In genomic region chr2:63050186-63050915, GRCh38 we compare ENCODE assay signal across 8 cellular contexts. TPM values are rescaled to one million over a fixed set of nuclear protein-coding genes. Genes with fewer than 3 reads are reported as not detected.
DNase-seq lines count a peak whose midpoint lies in the region; FAIRE-seq and TF ChIP-seq lines count a peak whose summit lies in the region.

TSS of gene OTX1 (plus strand) at chr2:63050830. CDS start at chr2:63052991, 2,161 bp downstream.

- H2AFZ ChIP-seq in Loucy (ENCODE audit: low read length), result peak within 1 kb of the TSS; percentile 100
- peak within 1 kb of the TSS; percentile 56 for H2AFZ ChIP-seq in astrocyte (ENCODE audit: low read depth, low read length)

- peaks cover 82% of the 10 kb centered on the region for H3K27me3 Mint-ChIP-seq in astrocyte (ENCODE audit: low read depth, unreplicated experiment)

- no peak for FAIRE-seq in astrocyte (lab: Jason Lieb, UNC)

- no peaks in the 10 kb centered on the region for H3F3A ChIP-seq in Loucy (ENCODE audit: low read depth)

- intact Hi-C loops in spleen (cut with DNase I; ENCODE audit: low total_unique reads), result no loop called here

- POLR2A ChIA-PET in HEK293T (lab: Yijun Ruan, JAX), result interaction anchor here (1.0 kb wide), 1 partner anchor 9 kb away, joined by 3 read pairs; no protein-coding TSS in a partner anchor

- H3K4me1 ChIP-seq in Loucy (ENCODE audit: insufficient read depth, low read length, poor library complexity, severe bottlenecking), result no peaks in the 10 kb centered on the region
- peaks cover 16% of the 10 kb centered on the region for H3K4me1 ChIP-seq in astrocyte (ENCODE audit: insufficient read depth, low read length)
- H3K4me1 ChIP-seq in spleen, result peaks cover 38 to 87% (median 81%) of the 10 kb centered on the region in 6 donors

- H3K36me3 Mint-ChIP-seq in astrocyte (ENCODE audit: low read depth, unreplicated experiment), result peaks cover 14% of the 10 kb centered on the region

- peak within 1 kb of the TSS; percentile 75 for H3K4me2 ChIP-seq in Loucy (ENCODE audit: low read depth, low read length, poor library complexity, severe bottlenecking)
- H3K4me2 ChIP-seq in astrocyte (ENCODE audit: low read length), result peak within 1 kb of the TSS; percentile 92

- H3K79me2 ChIP-seq in Loucy (ENCODE audit: insufficient read depth, low read length) (peaks cover 13% of the 10 kb centered on the region; the same call in 1 of the 2 replicates), astrocyte (ENCODE audit: insufficient read depth, low read length) (peaks cover 50% of the 10 kb centered on the region)

- no peaks in the 10 kb centered on the region for H3K9me3 ChIP-seq in Loucy (ENCODE audit: insufficient read depth, low read depth, low read length)
- H3K9me3 ChIP-seq in astrocyte (ENCODE audit: insufficient read depth, low read depth, low read length), result no peaks in the 10 kb centered on the region
- H3K9me3 ChIP-seq in spleen, result peaks cover 0 to 7% (median 0%) of the 10 kb centered on the region in 8 donors

- H3K27ac Mint-ChIP-seq in astrocyte (ENCODE audit: unreplicated experiment), result peak within 1 kb of the TSS; percentile 50

- no peak within 1 kb of the TSS for H3K27ac ChIP-seq in astrocyte (ENCODE audit: low read depth, low read length)
- H3K27ac ChIP-seq in spleen, result no peak within 1 kb of the TSS

- no peaks in the 10 kb centered on the region for H3K27me3 ChIP-seq in Loucy (ENCODE audit: insufficient read depth, low read length, poor library complexity, severe bottlenecking)
- peaks cover 78% of the 10 kb centered on the region for H3K27me3 ChIP-seq in astrocyte (ENCODE audit: insufficient read depth, low read length)
- peaks cover 21 to 100% (median 97%) of the 10 kb centered on the region in 7 donors for H3K27me3 ChIP-seq in spleen (replicated peaks in 1 of 7)

- DNase-seq in activated T-cell treated with anti-CD3 and anti-CD28 coated beads for 24 hours (ENCODE audit: low read depth) (peak; percentile 55), activated T-cell treated with anti-CD3 and anti-CD28 coated beads for 4 hours (no peak), HEK293T (ENCODE audit: extremely low spot score) (peak; percentile 92), RKO (ENCODE audit: low spot score) (peak; percentile 87), astrocyte (ENCODE audit: low read depth) (no peak), iPS-NIHi7 (ENCODE audit: extremely low spot score) (peak; percentile 82), spleen (peak; percentile 81)

- H4K20me1 ChIP-seq in Loucy (ENCODE audit: insufficient read depth, low read length, poor library complexity, severe bottlenecking) (no peaks in the 10 kb centered on the region), astrocyte (ENCODE audit: insufficient read depth, low read length) (peaks cover 57% of the 10 kb centered on the region)

- H3K9me2 ChIP-seq in Loucy (replicated peaks; ENCODE audit: low read depth, low read length), result no peaks in the 10 kb centered on the region

- TF ChIP-seq CTCF in Loucy (conservative IDR thresholded peaks at IDR 0.05; ENCODE audit: low read length), result no peak
- no peak for TF ChIP-seq CTCF in astrocyte (IDR thresholded peaks at IDR 0.05; ENCODE audit: insufficient read depth, low read depth, low read length)
- TF ChIP-seq CTCF in spleen (IDR thresholded peaks at IDR 0.05 in 8 of 11, conservative IDR thresholded peaks at IDR 0.05 in 3 of 11), result no peak

- H3K4me3 ChIP-seq in Loucy (ENCODE audit: low read length, poor library complexity, severe bottlenecking), result peak within 1 kb of the TSS; percentile 100
- peak within 1 kb of the TSS; percentile 61 for H3K4me3 ChIP-seq in astrocyte (ENCODE audit: insufficient read depth, low read depth, low read length)
- peak within 1 kb of the TSS; percentile 33 to 75 (median 52) for H3K4me3 ChIP-seq in spleen

- peaks cover 30% of the 10 kb centered on the region for H3K9me3 Mint-ChIP-seq in astrocyte (ENCODE audit: unreplicated experiment)

- H3K36me3 ChIP-seq in Loucy (ENCODE audit: insufficient read depth, low read length) (no peaks in the 10 kb centered on the region), astrocyte (ENCODE audit: insufficient read depth, low read length) (no peaks in the 10 kb centered on the region), spleen (peaks cover 0 to 9% (median 0%) of the 10 kb centered on the region in 6 donors)

- 1% methylated on average over 49 to 85 of the region's 86 CpGs for WGBS in spleen, 5 donors

- H3K4me1 Mint-ChIP-seq in astrocyte (ENCODE audit: low read depth, unreplicated experiment), result peaks cover 7% of the 10 kb centered on the region

- peak within 1 kb of the TSS; percentile 79 for H3K4me3 Mint-ChIP-seq in astrocyte (ENCODE audit: unreplicated experiment)

- no peak for TF ChIP-seq POLR2A in spleen (IDR thresholded peaks at IDR 0.05)

- H3K9ac ChIP-seq in Loucy (ENCODE audit: low read depth, low read length, poor library complexity, severe bottlenecking), result peak within 1 kb of the TSS; percentile 89
- H3K9ac ChIP-seq in astrocyte (ENCODE audit: low read length), result peak within 1 kb of the TSS; percentile 61

- CTCF ChIA-PET in HEK293T (lab: Yijun Ruan, JAX), result no interaction called here

TF ChIP-seq in HEK293T, 16 proteins besides CTCF, POLR2A, EP300 and RAD21:
- TF ChIP-seq FOXM1 (IDR thresholded peaks at IDR 0.05; ENCODE audit: borderline replicate concordance) (no peak), PKNOX1 (IDR thresholded peaks at IDR 0.05) (peak; percentile 98), L3MBTL2 (conservative IDR thresholded peaks at IDR 0.05) (no peak)

RNA-seq across cellular contexts. Expression of gene OTX1, which starts in this region (rescaled TPM):
- total RNA-seq in astrocyte, result 0.30 TPM in 1 of 2 replicates, not detected in the other
- under 1 TPM in 2 of 7 donors, not detected in 5; 0.23 to 0.37 TPM for total RNA-seq in spleen
- polyA plus RNA-seq in spleen, result not detected

Comparison
In these comparisons a context has a peak if more than half of its experiments do, and no peak if none do; other contexts are left out.
1. DNase-seq: peak in activated T-cell treated with anti-CD3 and anti-CD28 coated beads for 24 hours (single experiment), HEK293T (single experiment), RKO (single experiment) and iPS-NIHi7 (single experiment); none in activated T-cell treated with anti-CD3 and anti-CD28 coated beads for 4 hours (single experiment) and astrocyte (single experiment).
2. Peak in DNase-seq and H3K4me3 ChIP-seq in spleen; RNA of the gene not detected or under 1 TPM.
3. Peak in every context shown above with its lines, with median percentiles within 50 percentile points of each other: H3K4me3 ChIP-seq.